Comparison of ENCODE assay signal across 19 cellular contexts in the genomic region with DNA sequence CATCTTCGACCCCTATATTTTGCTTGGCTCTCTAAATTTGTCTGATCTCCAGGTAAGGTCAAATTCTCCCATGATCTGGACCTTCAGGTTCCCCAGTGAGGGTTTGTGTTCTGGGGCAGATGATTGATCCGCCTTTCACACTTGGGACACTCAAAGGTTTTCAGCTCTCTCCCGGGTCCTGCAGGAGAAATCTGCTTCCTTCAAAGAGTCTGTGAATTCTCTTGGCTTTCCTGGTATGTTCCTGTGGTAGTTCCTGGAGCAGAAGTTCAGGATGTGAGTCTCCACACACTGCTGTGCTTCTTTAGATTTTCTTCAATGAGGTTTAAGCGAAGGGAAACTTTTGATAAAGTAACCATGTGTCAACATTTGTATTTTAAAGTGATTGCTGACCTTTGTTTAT.
"Had no signal": no experiment of that assay in that cellular context is flagged by ENCODE, and none has a peak within 500 bp of the region (broad histone marks: within the 10 kb centered on the region; RNA-seq: fewer than 3 reads in every experiment).

No MANE protein-coding gene starts in this region.

- H3K4me1 ChIP-seq: colonic mucosa, right lobe of liver, upper lobe of right lung had no signal

- H3K27ac ChIP-seq: colonic mucosa, ovary, right lobe of liver, upper lobe of right lung had no signal

- H3K4me1 Mint-ChIP-seq: activated naive CD8-positive, alpha-beta T cell treated with anti-CD3 and anti-CD28 coated beads for 36 hours; brain; immature natural killer cell had no signal

- H3K4me3 Mint-ChIP-seq: activated CD8-positive, alpha-beta T cell treated with anti-CD3 and anti-CD28 coated beads for 36 hours; activated naive CD8-positive, alpha-beta T cell treated with anti-CD3 and anti-CD28 coated beads for 36 hours; activated T-cell treated with anti-CD3 and anti-CD28 coated beads, Interleukin-2, amount 50 U/mL, for 72 hours; brain; immature natural killer cell; neural crest cell had no signal

- H3K36me3 Mint-ChIP-seq: activated naive CD8-positive, alpha-beta T cell treated with anti-CD3 and anti-CD28 coated beads for 36 hours; mesothelial cell of epicardium had no signal

- H3K27me3 Mint-ChIP-seq: activated CD8-positive, alpha-beta T cell treated with anti-CD3 and anti-CD28 coated beads for 36 hours had no signal

- H3K4me3 ChIP-seq: colonic mucosa, ovary, right lobe of liver, smooth muscle cell, upper lobe of right lung had no signal

- ATAC-seq: activated CD8-positive, alpha-beta T cell treated with anti-CD3 and anti-CD28 coated beads for 36 hours; activated T-cell treated with anti-CD3 and anti-CD28 coated beads, Interleukin-2, amount 50 U/mL, for 72 hours; right lobe of liver; stimulated activated naive CD8-positive, alpha-beta T cell treated with anti-CD3 and anti-CD28 coated beads, Interleukin-15, Interleukin-2, amounts not matched to agents 100 U/mL and 50 U/mL, for 24 hours; upper lobe of right lung had no signal

- H3K36me3 ChIP-seq: colonic mucosa, ovary, right lobe of liver, upper lobe of right lung had no signal

- H3K4me2 ChIP-seq: smooth muscle cell had no signal

- DNase-seq: activated CD8-positive, alpha-beta memory T cell treated with anti-CD3 and anti-CD28 coated beads, Interleukin-2, amount 50 U/mL, for 4 hours; activated CD8-positive, alpha-beta T cell treated with anti-CD3 and anti-CD28 coated beads for 36 hours; activated gamma-delta T cell; activated naive CD8-positive, alpha-beta T cell treated with anti-CD3 and anti-CD28 coated beads for 36 hours; activated T-cell treated with anti-CD3 and anti-CD28 coated beads, Interleukin-2, amount 50 U/mL, for 72 hours; central memory CD4-positive, alpha-beta T cell; colonic mucosa; head of caudate nucleus; immature natural killer cell; ovary; right lobe of liver; stimulated activated CD4-positive, alpha-beta T cell treated with anti-CD3 and anti-CD28 coated beads, Interleukin-4, amount 100 ng/mL, for 4 hours; stimulated activated CD8-positive, alpha-beta memory T cell treated with anti-CD3 and anti-CD28 coated beads, Interleukin-4, amount 100 ng/mL, for 48 hours; stimulated activated naive CD8-positive, alpha-beta T cell treated with anti-CD3 and anti-CD28 coated beads, Interleukin-15, Interleukin-2, amounts not matched to agents 100 U/mL and 50 U/mL, for 24 hours; upper lobe of right lung had no signal

- H3K27ac Mint-ChIP-seq: activated CD8-positive, alpha-beta T cell treated with anti-CD3 and anti-CD28 coated beads for 36 hours; activated naive CD8-positive, alpha-beta T cell treated with anti-CD3 and anti-CD28 coated beads for 36 hours; activated T-cell treated with anti-CD3 and anti-CD28 coated beads, Interleukin-2, amount 50 U/mL, for 72 hours; brain; immature natural killer cell had no signal

- H3K27me3 ChIP-seq: colonic mucosa, ovary, right lobe of liver, upper lobe of right lung had no signal

- H3K9me3 ChIP-seq: colonic mucosa, ovary, right lobe of liver, upper lobe of right lung had no signal
